ENCODE assay signal across 10 cellular contexts in the genomic region with DNA sequence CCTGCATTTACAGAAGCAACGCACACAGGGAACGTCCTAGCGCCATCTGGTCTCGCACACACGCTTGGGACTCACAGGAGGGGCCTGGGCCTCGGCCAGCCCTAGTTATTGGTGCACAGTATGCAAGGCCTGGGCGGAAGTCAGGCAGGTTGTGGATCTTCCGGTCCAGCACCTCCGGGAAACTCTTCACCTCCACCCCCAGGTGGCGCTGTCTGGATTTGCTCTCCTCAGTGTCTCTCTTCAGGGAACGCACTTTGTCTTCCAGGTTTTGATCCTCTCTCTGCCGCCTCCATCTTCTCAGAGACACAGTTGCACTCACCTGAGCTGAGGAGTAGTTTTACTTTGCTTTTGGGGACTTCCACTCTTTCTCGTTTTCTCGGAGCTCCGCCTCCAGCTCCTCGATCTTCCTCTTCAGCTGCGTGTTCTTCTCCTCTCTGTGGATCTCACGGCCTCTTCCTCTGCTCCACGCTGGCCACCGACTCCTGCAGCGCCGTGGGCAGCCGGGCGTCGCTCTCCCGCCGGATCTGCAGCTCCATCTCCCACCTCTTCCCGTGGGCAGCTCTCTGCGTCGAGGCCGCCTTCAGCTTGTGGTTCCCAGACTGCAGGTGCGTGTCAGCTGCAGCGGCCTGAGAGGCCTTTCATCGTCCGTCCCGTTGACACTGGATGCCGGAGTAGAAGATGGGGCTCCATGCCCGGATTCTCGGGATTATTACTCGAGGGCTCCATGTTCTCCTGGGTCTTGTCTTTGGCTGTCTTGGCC.
DNase-seq lines count a peak whose midpoint lies in the region; ATAC-seq, FAIRE-seq and TF ChIP-seq lines count a peak whose summit lies in the region.
"Had no signal": no experiment of that assay in that cellular context is flagged by ENCODE, and none has a peak within 500 bp of the region (broad histone marks: within the 10 kb centered on the region; RNA-seq: fewer than 3 reads in every experiment).

No MANE protein-coding gene starts in this region.

- no peaks in the 10 kb centered on the region for H3K36me3 ChIP-seq in breast epithelium
- no peaks in the 10 kb centered on the region for H3K36me3 ChIP-seq in effector memory CD4-positive, alpha-beta T cell (ENCODE audit: control insufficient read depth, insufficient read depth, low read length)

- intact Hi-C loops in breast epithelium (cut with DNase I; ENCODE audit: low total_unique reads): no loop called here

- TF ChIP-seq POLR2A in breast epithelium (IDR thresholded peaks at IDR 0.05): no peak

- no peaks in the 10 kb centered on the region for H3K9me3 ChIP-seq in breast epithelium
- H3K9me3 ChIP-seq in effector memory CD4-positive, alpha-beta T cell (ENCODE audit: control insufficient read depth, low read length): no peaks in the 10 kb centered on the region

- no peaks in the 10 kb centered on the region for H3K4me1 ChIP-seq in breast epithelium
- no peaks in the 10 kb centered on the region for H3K4me1 ChIP-seq in effector memory CD4-positive, alpha-beta T cell (ENCODE audit: control insufficient read depth, insufficient read depth, low read length, poor library complexity, severe bottlenecking)

- H3K27ac ChIP-seq in breast epithelium (no peak overlapping the region), VCaP (no peak overlapping the region)
- H3K27ac ChIP-seq in effector memory CD4-positive, alpha-beta T cell (ENCODE audit: insufficient read depth, low read length, poor library complexity, severe bottlenecking): no peak overlapping the region

- no peak for FAIRE-seq in frontal cortex (lab: Jason Lieb, UNC)
- FAIRE-seq: astrocyte, G401.6 had no signal

- in situ Hi-C loops in T47D (cut with HindIII; ENCODE audit: low pct_unique_long_range_greater_than_20kb, low sequenced_read_pairs): no loop called here

- peak; percentile 59 for ATAC-seq in stimulated activated naive CD8-positive, alpha-beta T cell treated with anti-CD3 and anti-CD28 coated beads, Interleukin-15, Interleukin-2, amounts not matched to agents 100 U/mL and 50 U/mL, for 24 hours
- ATAC-seq in HG02938 (IDR thresholded peaks at IDR 0.05; ENCODE audit: unreplicated experiment): no peak
- no peak for ATAC-seq in GM21737 (IDR thresholded peaks at IDR 0.05; ENCODE audit: unreplicated experiment)

- no peak overlapping the region for H3K4me3 ChIP-seq in breast epithelium
- no peak overlapping the region for H3K4me3 ChIP-seq in effector memory CD4-positive, alpha-beta T cell (ENCODE audit: insufficient read depth, low read depth, low read length, poor library complexity, severe bottlenecking)

- TF ChIP-seq CTCF in breast epithelium (IDR thresholded peaks at IDR 0.05) (no peak), VCaP (conservative IDR thresholded peaks at IDR 0.05) (peak; percentile 58)

- peaks cover 0 to 2% of the 10 kb centered on the region in 2 donors for H3K27me3 ChIP-seq in breast epithelium
- H3K27me3 ChIP-seq in effector memory CD4-positive, alpha-beta T cell (replicated peaks; ENCODE audit: control insufficient read depth, insufficient read depth, low read length, poor library complexity, severe bottlenecking): no peaks in the 10 kb centered on the region

- DNase-seq in T47D (ENCODE audit: low read depth in 1 of 2, low spot score in 1 of 2) (peak; percentile 42 to 78), breast epithelium (ENCODE audit: low spot score in 2 of 2) (no peak), frontal cortex (ENCODE audit: low spot score in 2 of 2) (no peak)
- DNase-seq in effector memory CD4-positive, alpha-beta T cell: peak; percentile 37 to 55 (median 45)
- peak; percentile 75 for DNase-seq in stimulated activated naive CD8-positive, alpha-beta T cell treated with anti-CD3 and anti-CD28 coated beads, Interleukin-15, Interleukin-2, amounts not matched to agents 100 U/mL and 50 U/mL, for 24 hours

Comparison
In these comparisons a context has a peak if more than half of its experiments do, and no peak if none do; other contexts are left out.
1. DNase-seq: peak in T47D (2 of 2), effector memory CD4-positive, alpha-beta T cell (3 of 3) and stimulated activated naive CD8-positive, alpha-beta T cell treated with anti-CD3 and anti-CD28 coated beads, Interleukin-15, Interleukin-2, amounts not matched to agents 100 U/mL and 50 U/mL, for 24 hours (single experiment); none in breast epithelium (0 of 2) and frontal cortex (0 of 2).